8 cellular contexts compared by ENCODE assay signal in the genomic region with DNA sequence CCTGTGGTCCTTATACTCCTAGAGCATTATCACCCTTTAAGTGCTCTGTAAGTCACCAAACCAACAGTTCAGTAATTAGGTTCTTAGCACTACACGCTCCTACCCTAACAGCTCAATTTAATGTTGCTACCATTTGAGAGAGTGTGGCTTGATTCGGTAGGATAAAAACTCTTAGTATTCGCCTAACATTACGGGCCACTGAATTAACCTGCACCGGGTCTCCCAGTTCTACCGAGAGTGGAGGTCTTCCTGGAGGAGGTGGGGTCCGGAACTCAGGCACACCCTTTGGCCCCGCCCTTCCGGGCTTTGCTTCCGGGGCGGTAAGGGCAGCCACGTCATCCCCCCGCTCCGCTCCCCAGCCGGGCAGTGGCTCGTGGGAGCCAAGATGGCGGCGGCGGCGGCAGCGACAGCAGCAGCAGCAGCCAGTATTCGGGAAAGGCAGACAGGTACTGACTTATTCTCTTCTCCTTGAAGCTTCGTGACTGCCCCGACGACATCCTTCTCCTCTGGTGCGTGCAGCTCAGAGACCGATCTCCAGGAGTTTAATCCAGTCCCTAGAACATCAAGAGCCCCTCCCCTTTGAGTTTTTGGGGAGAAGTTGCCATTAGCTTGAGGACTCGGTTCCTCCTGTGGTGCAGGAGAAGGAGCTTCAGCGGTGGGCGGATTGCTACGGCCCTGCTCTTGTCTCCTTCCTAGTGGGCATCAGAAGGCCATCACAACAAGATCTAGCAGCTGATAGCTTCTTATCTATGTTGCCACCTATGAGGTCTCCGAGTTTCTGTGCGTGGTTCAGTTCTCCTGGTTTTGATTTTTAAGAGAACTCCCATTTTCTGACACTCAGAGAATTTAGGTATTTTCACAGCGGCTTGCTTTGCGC. TPM values are rescaled to one million over a fixed set of nuclear protein-coding genes. Genes with fewer than 3 reads are reported as not detected.
DNase-seq lines count a peak whose midpoint lies in the region; ATAC-seq lines count a peak whose summit lies in the region.

A gene with protein sequence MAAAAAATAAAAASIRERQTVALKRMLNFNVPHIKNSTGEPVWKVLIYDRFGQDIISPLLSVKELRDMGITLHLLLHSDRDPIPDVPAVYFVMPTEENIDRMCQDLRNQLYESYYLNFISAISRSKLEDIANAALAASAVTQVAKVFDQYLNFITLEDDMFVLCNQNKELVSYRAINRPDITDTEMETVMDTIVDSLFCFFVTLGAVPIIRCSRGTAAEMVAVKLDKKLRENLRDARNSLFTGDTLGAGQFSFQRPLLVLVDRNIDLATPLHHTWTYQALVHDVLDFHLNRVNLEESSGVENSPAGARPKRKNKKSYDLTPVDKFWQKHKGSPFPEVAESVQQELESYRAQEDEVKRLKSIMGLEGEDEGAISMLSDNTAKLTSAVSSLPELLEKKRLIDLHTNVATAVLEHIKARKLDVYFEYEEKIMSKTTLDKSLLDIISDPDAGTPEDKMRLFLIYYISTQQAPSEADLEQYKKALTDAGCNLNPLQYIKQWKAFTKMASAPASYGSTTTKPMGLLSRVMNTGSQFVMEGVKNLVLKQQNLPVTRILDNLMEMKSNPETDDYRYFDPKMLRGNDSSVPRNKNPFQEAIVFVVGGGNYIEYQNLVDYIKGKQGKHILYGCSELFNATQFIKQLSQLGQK (plus strand): TSS at position 366 of the 877 bp plus-strand sequence. CDS start 20 bp downstream, at position 386.

- ATAC-seq in GM19328 (IDR thresholded peaks at IDR 0.05; ENCODE audit: unreplicated experiment) (peak; percentile 93), HG03520 (IDR thresholded peaks at IDR 0.05; ENCODE audit: unreplicated experiment) (peak; percentile 90), left lobe of liver (peak; percentile 99)

- peaks cover 27% of the 10 kb centered on the region for H3K4me1 ChIP-seq in BLaER1

- peak within 1 kb of the TSS; percentile 85 for H3K4me2 ChIP-seq in BLaER1

- peak within 1 kb of the TSS; percentile 94 for H3K27ac Mint-ChIP-seq in dendritic cell treated with granulocyte-macrophage colony-stimulating factor and Interleukin-4, amounts not matched to agents 40 ng/mL and 50 ng/mL, for 4 days

- H3K36me3 Mint-ChIP-seq in dendritic cell treated with granulocyte-macrophage colony-stimulating factor and Interleukin-4, amounts not matched to agents 40 ng/mL and 50 ng/mL, for 4 days (ENCODE audit: low read depth): peaks cover 26% of the 10 kb centered on the region

- intact Hi-C loops in dendritic cell treated with granulocyte-macrophage colony-stimulating factor and Interleukin-4, amounts not matched to agents 40 ng/mL and 50 ng/mL, for 4 days (cut with micrococcal nuclease): loop anchor here (1.0 kb wide), 1 partner anchor 63 kb away; a partner anchor contains a TSS

- H3K36me3 ChIP-seq in BLaER1: peaks cover 6% of the 10 kb centered on the region; the same call in 1 of the 2 replicates

- H3K4me3 Mint-ChIP-seq in dendritic cell treated with granulocyte-macrophage colony-stimulating factor and Interleukin-4, amounts not matched to agents 40 ng/mL and 50 ng/mL, for 4 days: peak within 1 kb of the TSS; percentile 93

- peak within 1 kb of the TSS; percentile 78 for H3K4me3 ChIP-seq in BLaER1

- no peaks in the 10 kb centered on the region for H3K27me3 ChIP-seq in BLaER1

- DNase-seq in NCI-H748 (lab: John Stamatoyannopoulos, UW; ENCODE audit: unreplicated experiment) (peak; percentile 96), left lobe of liver (ENCODE audit: low spot score) (peak; percentile 94)
- DNase-seq in activated CD4-positive, alpha-beta T cell treated with anti-CD3 and anti-CD28 coated beads, Interleukin-2, amount 50 U/mL, for 24 hours (ENCODE audit: low read depth in 1 of 2, low spot score in 1 of 2): peak; percentile 81 to 90
- DNase-seq in stimulated activated CD4-positive, alpha-beta T cell treated with anti-CD3 and anti-CD28 coated beads, Interleukin-2, amount 100 ng/mL, for 48 hours: peak; percentile 90 to 91

- peak within 1 kb of the TSS; percentile 90 for H3K9ac ChIP-seq in BLaER1

- no peaks in the 10 kb centered on the region for H3K9me3 ChIP-seq in BLaER1

- H3K4me1 Mint-ChIP-seq in dendritic cell treated with granulocyte-macrophage colony-stimulating factor and Interleukin-4, amounts not matched to agents 40 ng/mL and 50 ng/mL, for 4 days (ENCODE audit: low read depth): peaks cover 13% of the 10 kb centered on the region

- peak within 1 kb of the TSS; percentile 88 for H3K27ac ChIP-seq in BLaER1

- H3K27me3 Mint-ChIP-seq in dendritic cell treated with granulocyte-macrophage colony-stimulating factor and Interleukin-4, amounts not matched to agents 40 ng/mL and 50 ng/mL, for 4 days: no peaks in the 10 kb centered on the region

- H4K20me1 ChIP-seq in BLaER1: peaks cover 9% of the 10 kb centered on the region; the same call in 1 of the 2 replicates

- H3K9me3 Mint-ChIP-seq in dendritic cell treated with granulocyte-macrophage colony-stimulating factor and Interleukin-4, amounts not matched to agents 40 ng/mL and 50 ng/mL, for 4 days: no peaks in the 10 kb centered on the region

RNA-seq across cellular contexts. Expression of the gene that starts here (rescaled TPM):
- 25.2 TPM for total RNA-seq in left lobe of liver

Comparison
In these comparisons a context has a peak if more than half of its experiments do, and no peak if none do; other contexts are left out.
1. Peak in every context shown above with its lines: DNase-seq, ATAC-seq, H3K4me3 ChIP-seq and H3K27ac ChIP-seq.